Comparison of ENCODE assay signal across 30 cellular contexts in the genomic region with DNA sequence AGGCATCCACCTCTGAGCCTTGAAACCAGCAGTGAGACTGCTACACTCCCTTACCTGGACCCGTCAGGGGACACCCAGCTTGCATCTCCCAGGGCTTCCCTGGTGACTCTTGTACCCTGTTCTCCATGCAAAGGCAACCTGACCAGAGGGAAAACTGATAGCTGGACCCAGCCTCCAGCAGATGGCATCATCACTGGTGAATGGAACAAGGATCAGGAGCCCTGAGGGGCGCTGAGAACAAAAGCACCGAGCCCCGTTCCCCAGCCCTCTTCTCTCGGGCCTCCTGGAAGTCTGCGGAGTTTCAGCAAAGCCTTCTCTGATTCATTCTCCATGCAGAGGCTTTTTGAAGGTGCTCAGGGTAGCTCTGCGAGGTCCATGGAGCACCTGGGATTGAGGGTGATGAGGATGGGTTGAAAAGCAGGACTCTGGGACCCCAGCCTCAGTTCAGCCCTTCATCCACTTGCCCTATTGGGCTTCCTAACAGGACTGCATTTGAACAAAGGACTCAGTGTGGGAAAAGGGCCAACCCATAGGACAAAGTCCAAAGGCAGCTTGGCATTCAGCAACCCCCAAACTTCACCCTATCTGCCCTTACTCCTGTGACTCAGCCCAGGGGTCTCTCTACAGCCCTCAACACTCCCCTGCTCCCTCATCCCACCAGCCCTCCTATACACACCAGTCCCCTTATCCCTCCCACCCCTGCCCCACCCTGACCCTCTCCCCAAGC. TPM values are rescaled to one million over a fixed set of nuclear protein-coding genes. Genes with fewer than 3 reads are reported as not detected.
A peak's percentile ranks its signal among the peaks of the same experiment; 100 is the strongest.
DNase-seq lines count a peak whose midpoint lies in the region; ATAC-seq and TF ChIP-seq lines count a peak whose summit lies in the region.
"Had no signal": no experiment of that assay in that cellular context is flagged by ENCODE, and none has a peak within 500 bp of the region (broad histone marks: within the 10 kb centered on the region; RNA-seq: fewer than 3 reads in every experiment).

No MANE protein-coding gene starts in this region.

- no peaks in the 10 kb centered on the region for H3K27me3 ChIP-seq in neural progenitor cell
- H3K27me3 ChIP-seq: BLaER1 treated with 17β-estradiol and CSF1 and Interleukin-3, amounts not matched to agents 10 nM and 100 nM; ovary; right atrium auricular region; testis; uterus had no signal

- no peaks in the 10 kb centered on the region for H3K36me3 ChIP-seq in neural progenitor cell
- H3K36me3 ChIP-seq: BLaER1 treated with 17β-estradiol and CSF1 and Interleukin-3, amounts not matched to agents 10 nM and 100 nM; ovary; right atrium auricular region; uterus had no signal

- H3K27me3 Mint-ChIP-seq in chondrocyte (ENCODE audit: low read depth): peaks cover 18% of the 10 kb centered on the region
- peaks cover 20% of the 10 kb centered on the region for H3K27me3 Mint-ChIP-seq in neural progenitor cell (ENCODE audit: insufficient read depth, low read depth)
- H3K27me3 Mint-ChIP-seq in activated CD8-positive, alpha-beta T cell treated with anti-CD3 and anti-CD28 coated beads, Interleukin-2, amount 10 ng/mL, durations not matched to agents 7 days and 5 days (ENCODE audit: low read depth): peaks cover 7% of the 10 kb centered on the region

- no peak overlapping the region for H3K9ac ChIP-seq in neural progenitor cell
- H3K9ac ChIP-seq: BLaER1 treated with 17β-estradiol and CSF1 and Interleukin-3, amounts not matched to agents 10 nM and 100 nM had no signal

- H3F3A ChIP-seq in neural progenitor cell (ENCODE audit: low read depth): no peaks in the 10 kb centered on the region

- H4K20me1 ChIP-seq in neural progenitor cell (ENCODE audit: low read depth): no peaks in the 10 kb centered on the region
- H4K20me1 ChIP-seq: BLaER1 treated with 17β-estradiol and CSF1 and Interleukin-3, amounts not matched to agents 10 nM and 100 nM had no signal

- CTCF ChIA-PET in activated CD8-positive, alpha-beta T cell treated with anti-CD3 and anti-CD28 coated beads, Interleukin-2, amount 10 ng/mL, durations not matched to agents 7 days and 5 days (lab: Charles Lee): no interaction called here

- no peak overlapping the region for H2AFZ ChIP-seq in neural progenitor cell (replicated peaks)

- H3K9me3 ChIP-seq in neural progenitor cell (ENCODE audit: low read depth): no peaks in the 10 kb centered on the region
- H3K9me3 ChIP-seq: BLaER1 treated with 17β-estradiol and CSF1 and Interleukin-3, amounts not matched to agents 10 nM and 100 nM; Caco-2; ovary; right atrium auricular region; testis; uterus had no signal

- ATAC-seq in HG03457 (IDR thresholded peaks at IDR 0.05; ENCODE audit: unreplicated experiment): no peak
- no peak for ATAC-seq in activated CD8-positive, alpha-beta T cell treated with anti-CD3 and anti-CD28 coated beads, Interleukin-2, amount 10 ng/mL, durations not matched to agents 7 days and 5 days
- ATAC-seq: activated CD4-positive, CD25-positive, alpha-beta regulatory T cell treated with anti-CD3 and anti-CD28 coated beads, Interleukin-2, amount 50 U/mL, for 24 hours; natural killer cell; Right ventricle myocardium inferior; stimulated activated naive B cell treated with anti-CD40 and anti-IgM and Interleukin-4, amounts not matched to agents 10 μg/mL and 1 μg/mL and 100 μg/mL, for 72 hours had no signal

- no peaks in the 10 kb centered on the region for H3K9me3 Mint-ChIP-seq in chondrocyte (ENCODE audit: low read depth)
- no peaks in the 10 kb centered on the region for H3K9me3 Mint-ChIP-seq in neural progenitor cell
- H3K9me3 Mint-ChIP-seq in activated CD8-positive, alpha-beta T cell treated with anti-CD3 and anti-CD28 coated beads, Interleukin-2, amount 10 ng/mL, durations not matched to agents 7 days and 5 days (ENCODE audit: insufficient read depth): no peaks in the 10 kb centered on the region
- H3K9me3 Mint-ChIP-seq: activated CD4-positive, alpha-beta memory T cell treated with anti-CD3 and anti-CD28 coated beads for 36 hours; activated T-helper 2 cell treated with anti-CD3 and anti-CD28 coated beads, Interferon-gamma antibody, Interleukin-2, Interleukin-4, amounts not matched to agents 10 μg/mL and 5 μg/mL and 100 μg/mL, durations not matched to agents 14 hours and 24 hours and 36 hours; mesothelial cell of epicardium; natural killer cell; stimulated activated naive B cell treated with anti-CD40 and anti-IgM and Interleukin-4, amounts not matched to agents 10 μg/mL and 1 μg/mL and 100 μg/mL, for 72 hours had no signal

- DNase-seq in ELR (ENCODE audit: low read depth): peak; percentile 8
- no peak for DNase-seq in LNCaP clone FGC (ENCODE audit: low read depth)
- DNase-seq in chondrocyte (ENCODE audit: low spot score): no peak
- peak; percentile 21 for DNase-seq in neural progenitor cell (ENCODE audit: low spot score)
- DNase-seq in activated CD8-positive, alpha-beta T cell treated with anti-CD3 and anti-CD28 coated beads, Interleukin-2, amount 10 ng/mL, durations not matched to agents 7 days and 5 days: no peak
- no peak for DNase-seq in putamen (ENCODE audit: low spot score)
- no peak for DNase-seq in NOMO-1 treated with dmso at 0.1 percent for 144 hours (lab: John Stamatoyannopoulos, UW; ENCODE audit: unreplicated experiment)
- DNase-seq: activated CD4-positive, alpha-beta memory T cell treated with anti-CD3 and anti-CD28 coated beads for 36 hours; Caco-2; effector CD8-positive, alpha-beta T cell; Kasumi-1; natural killer cell; NCI-H1092; NCI-H1930; NCI-H226; NCI-H774; ovary; stimulated activated CD4-positive, alpha-beta T cell treated with anti-CD3 and anti-CD28 coated beads, Interleukin-12 subunit alpha, Interleukin-12 subunit beta, amount 100 ng/mL, for 4 hours; stimulated activated CD4-positive, alpha-beta T cell treated with anti-CD3 and anti-CD28 coated beads, Interleukin-4, amount 100 ng/mL, for 24 hours; stimulated activated naive B cell treated with anti-CD40 and anti-IgM and Interleukin-4, amounts not matched to agents 10 μg/mL and 1 μg/mL and 100 μg/mL, for 72 hours; T-helper 9 cell; testis; uterus had no signal

- H3K4me2 ChIP-seq in neural progenitor cell: no peak overlapping the region
- H3K4me2 ChIP-seq: BLaER1 treated with 17β-estradiol and CSF1 and Interleukin-3, amounts not matched to agents 10 nM and 100 nM had no signal

- peak; percentile 17; the same call in 1 of the 2 replicates for TF ChIP-seq CTCF in LNCaP clone FGC (IDR thresholded peaks at IDR 0.05; ENCODE audit: control insufficient read depth, extremely low read depth, insufficient read depth)
- TF ChIP-seq CTCF in chondrocyte (IDR thresholded peaks at IDR 0.05): peak; percentile 10
- peak; percentile 19 for TF ChIP-seq CTCF in neural progenitor cell (IDR thresholded peaks at IDR 0.05)

- H3K4me1 ChIP-seq in neural progenitor cell: peaks cover 21% of the 10 kb centered on the region
- H3K4me1 ChIP-seq: BLaER1 treated with 17β-estradiol and CSF1 and Interleukin-3, amounts not matched to agents 10 nM and 100 nM; Caco-2; right atrium auricular region; testis; uterus had no signal

- H3K27ac Mint-ChIP-seq in chondrocyte (ENCODE audit: unreplicated experiment): no peak overlapping the region
- no peak overlapping the region for H3K27ac Mint-ChIP-seq in neural progenitor cell
- no peak overlapping the region for H3K27ac Mint-ChIP-seq in activated CD8-positive, alpha-beta T cell treated with anti-CD3 and anti-CD28 coated beads, Interleukin-2, amount 10 ng/mL, durations not matched to agents 7 days and 5 days
- H3K27ac Mint-ChIP-seq: activated CD4-positive, alpha-beta memory T cell treated with anti-CD3 and anti-CD28 coated beads for 36 hours; activated T-helper 2 cell treated with anti-CD3 and anti-CD28 coated beads, Interferon-gamma antibody, Interleukin-2, Interleukin-4, amounts not matched to agents 10 μg/mL and 5 μg/mL and 100 μg/mL, durations not matched to agents 14 hours and 24 hours and 36 hours; mesothelial cell of epicardium; natural killer cell; stimulated activated naive B cell treated with anti-CD40 and anti-IgM and Interleukin-4, amounts not matched to agents 10 μg/mL and 1 μg/mL and 100 μg/mL, for 72 hours had no signal

- H3K4me3 ChIP-seq in LNCaP clone FGC (ENCODE audit: low read depth, low read length) (no peak overlapping the region), neural progenitor cell (no peak overlapping the region)
- H3K4me3 ChIP-seq: BLaER1 treated with 17β-estradiol and CSF1 and Interleukin-3, amounts not matched to agents 10 nM and 100 nM; ovary; right atrium auricular region; testis; uterus had no signal

- H3K4me3 Mint-ChIP-seq in chondrocyte (ENCODE audit: unreplicated experiment) (no peak overlapping the region), neural progenitor cell (no peak overlapping the region)
- no peak overlapping the region for H3K4me3 Mint-ChIP-seq in activated CD8-positive, alpha-beta T cell treated with anti-CD3 and anti-CD28 coated beads, Interleukin-2, amount 10 ng/mL, durations not matched to agents 7 days and 5 days
- H3K4me3 Mint-ChIP-seq: activated CD4-positive, alpha-beta memory T cell treated with anti-CD3 and anti-CD28 coated beads for 36 hours; mesothelial cell of epicardium; natural killer cell; stimulated activated naive B cell treated with anti-CD40 and anti-IgM and Interleukin-4, amounts not matched to agents 10 μg/mL and 1 μg/mL and 100 μg/mL, for 72 hours had no signal

- H3K4me1 Mint-ChIP-seq in chondrocyte (ENCODE audit: low read depth) (no peaks in the 10 kb centered on the region), neural progenitor cell (peaks cover 13% of the 10 kb centered on the region)
- no peaks in the 10 kb centered on the region for H3K4me1 Mint-ChIP-seq in activated CD8-positive, alpha-beta T cell treated with anti-CD3 and anti-CD28 coated beads, Interleukin-2, amount 10 ng/mL, durations not matched to agents 7 days and 5 days (ENCODE audit: low read depth)
- H3K4me1 Mint-ChIP-seq: natural killer cell; stimulated activated naive B cell treated with anti-CD40 and anti-IgM and Interleukin-4, amounts not matched to agents 10 μg/mL and 1 μg/mL and 100 μg/mL, for 72 hours had no signal

- H3K79me2 ChIP-seq in neural progenitor cell (ENCODE audit: low read depth): no peaks in the 10 kb centered on the region

- H3K36me3 Mint-ChIP-seq in chondrocyte (ENCODE audit: low read depth) (no peaks in the 10 kb centered on the region), neural progenitor cell (no peaks in the 10 kb centered on the region)
- H3K36me3 Mint-ChIP-seq in activated CD8-positive, alpha-beta T cell treated with anti-CD3 and anti-CD28 coated beads, Interleukin-2, amount 10 ng/mL, durations not matched to agents 7 days and 5 days (ENCODE audit: low read depth): no peaks in the 10 kb centered on the region
- H3K36me3 Mint-ChIP-seq: activated CD4-positive, alpha-beta memory T cell treated with anti-CD3 and anti-CD28 coated beads for 36 hours; mesothelial cell of epicardium; natural killer cell; stimulated activated naive B cell treated with anti-CD40 and anti-IgM and Interleukin-4, amounts not matched to agents 10 μg/mL and 1 μg/mL and 100 μg/mL, for 72 hours had no signal

- no peak overlapping the region for H3K27ac ChIP-seq in neural progenitor cell
- H3K27ac ChIP-seq: BLaER1 treated with 17β-estradiol and CSF1 and Interleukin-3, amounts not matched to agents 10 nM and 100 nM; ovary; right atrium auricular region; testis; uterus had no signal

- POLR2A ChIA-PET in activated CD8-positive, alpha-beta T cell treated with anti-CD3 and anti-CD28 coated beads, Interleukin-2, amount 10 ng/mL, durations not matched to agents 7 days and 5 days (lab: Charles Lee): interaction anchor here (0.6 kb wide), 1 partner anchor 67 kb away, joined by 3 read pairs; no protein-coding TSS in a partner anchor

RNA-seq across cellular contexts. Expression of a gene that starts 45.0 kb away (rescaled TPM):
- total RNA-seq in chondrocyte: not detected in 3 replicates
- not detected in 2 replicates for total RNA-seq in neural progenitor cell (ENCODE audit: low replicate concordance)
- total RNA-seq in activated CD8-positive, alpha-beta T cell treated with anti-CD3 and anti-CD28 coated beads, Interleukin-2, amount 10 ng/mL, durations not matched to agents 7 days and 5 days: not detected
- total RNA-seq: Caco-2, mesothelial cell of epicardium, natural killer cell, right atrium auricular region, Right ventricle myocardium inferior had no signal

RNA-seq across cellular contexts. Expression of a gene that starts 56.5 kb away (rescaled TPM):
- total RNA-seq in chondrocyte (32.5 to 38.5 TPM (median 34.0 TPM) in 3 replicates), neural progenitor cell (ENCODE audit: low replicate concordance) (28.9 and 32.1 TPM in 2 replicates)
- total RNA-seq in activated CD8-positive, alpha-beta T cell treated with anti-CD3 and anti-CD28 coated beads, Interleukin-2, amount 10 ng/mL, durations not matched to agents 7 days and 5 days: 10 to 100 TPM; 69.8 to 72.9 TPM

Comparison
In these comparisons a context has a peak if more than half of its experiments do, and no peak if none do; other contexts are left out.
1. DNase-seq: peak in ELR (single experiment) and neural progenitor cell (single experiment); none in LNCaP clone FGC (single experiment), chondrocyte (single experiment), activated CD8-positive, alpha-beta T cell treated with anti-CD3 and anti-CD28 coated beads, Interleukin-2, amount 10 ng/mL, durations not matched to agents 7 days and 5 days (single experiment), putamen (single experiment) and NOMO-1 treated with dmso at 0.1 percent for 144 hours (single experiment).
2. Peak in every context shown above with its lines, with median percentiles within 50 percentile points of each other: CTCF ChIP-seq.